12 cellular contexts compared by ENCODE assay signal in genomic region chr10:45308707-45309106, GRCh38. TPM values are rescaled to one million over a fixed set of nuclear protein-coding genes. Genes with fewer than 3 reads are reported as not detected.
DNase-seq lines count a peak whose midpoint lies in the region; ATAC-seq and TF ChIP-seq lines count a peak whose summit lies in the region.
"Had no signal": no experiment of that assay in that cellular context is flagged by ENCODE, and none has a peak within 500 bp of the region (broad histone marks: within the 10 kb centered on the region; RNA-seq: fewer than 3 reads in every experiment).

No MANE protein-coding gene starts in this region.

- peak; percentile 29 for TF ChIP-seq CTCF in C4-2B (conservative IDR thresholded peaks at IDR 0.05)
- TF ChIP-seq CTCF in endodermal cell (conservative IDR thresholded peaks at IDR 0.05) = peak; percentile 67

- no peak overlapping the region for H3K4me3 ChIP-seq in endodermal cell (ENCODE audit: low read length)
- H3K4me3 ChIP-seq: ascending aorta, gastroesophageal sphincter had no signal

- DNase-seq in NCI-H1105 (lab: John Stamatoyannopoulos, UW) = peak; percentile 13
- DNase-seq in endodermal cell = peak; percentile 52
- DNase-seq in HuH-7.5 (ENCODE audit: low spot score) = no peak
- DNase-seq in globus pallidus (ENCODE audit: low spot score) = no peak
- DNase-seq: activated CD4-positive, alpha-beta T cell treated with anti-CD3 and anti-CD28 coated beads, Interleukin-2, amount 50 U/mL, for 1 hour; CD8-positive, alpha-beta T cell had no signal

- peaks cover 2% of the 10 kb centered on the region for H3K27me3 Mint-ChIP-seq in endodermal cell (ENCODE audit: insufficient read depth)

- H3K4me3 Mint-ChIP-seq in endodermal cell = no peak overlapping the region
- H3K4me3 Mint-ChIP-seq: CD8-positive, alpha-beta T cell had no signal

- no peaks in the 10 kb centered on the region for H3K4me1 ChIP-seq in endodermal cell (ENCODE audit: control insufficient read depth, insufficient read depth, low read length)
- H3K4me1 ChIP-seq: ascending aorta, gastroesophageal sphincter had no signal

- peaks cover 6% of the 10 kb centered on the region for H3K9me3 Mint-ChIP-seq in endodermal cell

- no peak overlapping the region for H3K27ac Mint-ChIP-seq in endodermal cell
- H3K27ac Mint-ChIP-seq: CD8-positive, alpha-beta T cell had no signal

- H3K27me3 ChIP-seq in endodermal cell (ENCODE audit: control insufficient read depth, insufficient read depth, low read length, poor library complexity, severe bottlenecking) = no peaks in the 10 kb centered on the region
- H3K27me3 ChIP-seq: ascending aorta, gastroesophageal sphincter had no signal

- H3K9me3 ChIP-seq in endodermal cell (ENCODE audit: control insufficient read depth, low read length) = no peaks in the 10 kb centered on the region

- ATAC-seq in GM18867 (IDR thresholded peaks at IDR 0.05; ENCODE audit: unreplicated experiment) (peak; percentile 54), HG03097 (IDR thresholded peaks at IDR 0.05; ENCODE audit: low FRiP score, unreplicated experiment) (no peak), GM19452 (IDR thresholded peaks at IDR 0.05; ENCODE audit: unreplicated experiment) (no peak)
- ATAC-seq: CD8-positive, alpha-beta T cell; gastroesophageal sphincter had no signal

- no peak overlapping the region for H3K9ac ChIP-seq in endodermal cell (ENCODE audit: extremely low read depth, low read length, poor library complexity, severe bottlenecking)

- H3K36me3 ChIP-seq in endodermal cell (ENCODE audit: control insufficient read depth, insufficient read depth, low read length) = no peaks in the 10 kb centered on the region
- H3K36me3 ChIP-seq: ascending aorta, gastroesophageal sphincter had no signal

- no peaks in the 10 kb centered on the region for H3K36me3 Mint-ChIP-seq in endodermal cell (ENCODE audit: low read depth)
- H3K36me3 Mint-ChIP-seq: CD8-positive, alpha-beta T cell had no signal

- H3K4me1 Mint-ChIP-seq in endodermal cell = no peaks in the 10 kb centered on the region

- H3K27ac ChIP-seq in C4-2B (no peak overlapping the region), endodermal cell (ENCODE audit: low read depth, low read length) (no peak overlapping the region)
- H3K27ac ChIP-seq: ascending aorta, gastroesophageal sphincter had no signal

RNA-seq across cellular contexts. Expression of gene OR13A1, which starts 6.7 kb away (rescaled TPM):
- under 1 TPM in 1 of 2 donors, not detected in 1; 0.31 TPM for total RNA-seq in endodermal cell
- polyA plus RNA-seq in endodermal cell (2013, experiment 1 of 2) = 0.18 TPM
- 0.17 TPM for polyA plus RNA-seq in endodermal cell (2013, experiment 2 of 2)
- total RNA-seq: ascending aorta; CD8-positive, alpha-beta T cell; gastroesophageal sphincter had no signal

Comparison
In these comparisons a context has a peak if more than half of its experiments do, and no peak if none do; other contexts are left out.
1. DNase-seq: peak in NCI-H1105 (single experiment) and endodermal cell (single experiment); none in HuH-7.5 (single experiment) and globus pallidus (single experiment).